Comparison of ENCODE assay signal across 8 cellular contexts in genomic region chr11:35138949-35139881, GRCh38. TPM values are rescaled to one million over a fixed set of nuclear protein-coding genes. Genes with fewer than 3 reads are reported as not detected.
DNase-seq lines count a peak whose midpoint lies in the region; ATAC-seq and TF ChIP-seq lines count a peak whose summit lies in the region.

TSS of gene CD44 (plus strand) at chr11:35139171. CDS start at chr11:35139304, 133 bp downstream.

- ATAC-seq in HG02981 (IDR thresholded peaks at IDR 0.05; ENCODE audit: unreplicated experiment) (peak; percentile 38), gastroesophageal sphincter (peak; percentile 87)

- DNase-seq in DMS53 (lab: John Stamatoyannopoulos, UW) (peak; percentile 34), DMS53 treated with DMSO at 0.1 percent for 48 hours (lab: John Stamatoyannopoulos, UW; ENCODE audit: unreplicated experiment) (no peak), SJSA1 (ENCODE audit: low read depth in 1 of 2, low spot score in 2 of 2) (peak; percentile 83 to 87), activated gamma-delta T cell treated with Interleukin-2 at 50 U/mL for 16 hours (peak; percentile 82), osteocyte (ENCODE audit: extremely low spot score, unreplicated experiment) (peak; percentile 88), tibial nerve (ENCODE audit: low spot score in 2 of 2) (peak; percentile 35 to 54)

- H3K4me3 ChIP-seq in SJSA1 (peak within 1 kb of the TSS; percentile 83), gastroesophageal sphincter (peak within 1 kb of the TSS; percentile 64 to 87), tibial nerve (peak within 1 kb of the TSS; percentile 66 to 83 (median 79))

- H3K36me3 ChIP-seq in SJSA1 = peaks cover 44% of the 10 kb centered on the region
- H3K36me3 ChIP-seq in gastroesophageal sphincter = no peaks in the 10 kb centered on the region
- H3K36me3 ChIP-seq in tibial nerve = no peaks in the 10 kb centered on the region

- H3K9me3 Mint-ChIP-seq in osteocyte (ENCODE audit: unreplicated experiment) = no peaks in the 10 kb centered on the region

- no peaks in the 10 kb centered on the region for H3K27me3 Mint-ChIP-seq in osteocyte (ENCODE audit: unreplicated experiment)

- H3K4me1 ChIP-seq in SJSA1 (replicated peaks) = peaks cover 51% of the 10 kb centered on the region
- peaks cover 0 to 48% (median 14%) of the 10 kb centered on the region in 3 donors for H3K4me1 ChIP-seq in gastroesophageal sphincter
- peaks cover 0 to 63% (median 9%) of the 10 kb centered on the region in 4 donors for H3K4me1 ChIP-seq in tibial nerve

- H3K27me3 ChIP-seq in SJSA1 (replicated peaks) = no peaks in the 10 kb centered on the region
- H3K27me3 ChIP-seq in gastroesophageal sphincter = no peaks in the 10 kb centered on the region
- no peaks in the 10 kb centered on the region for H3K27me3 ChIP-seq in tibial nerve

- H3K4me3 Mint-ChIP-seq in osteocyte (ENCODE audit: unreplicated experiment) = peak within 1 kb of the TSS; percentile 98

- peak within 1 kb of the TSS; percentile 87 for H3K27ac ChIP-seq in SJSA1
- H3K27ac ChIP-seq in gastroesophageal sphincter = peak within 1 kb of the TSS; percentile 73 to 95 (median 94)
- peak within 1 kb of the TSS; percentile 72 to 95 (median 94) for H3K27ac ChIP-seq in tibial nerve

- H3K27ac Mint-ChIP-seq in osteocyte (ENCODE audit: unreplicated experiment) = peak within 1 kb of the TSS; percentile 98

- no peaks in the 10 kb centered on the region for H3K36me3 Mint-ChIP-seq in osteocyte (ENCODE audit: unreplicated experiment)

- peak; percentile 86 for TF ChIP-seq POLR2A in gastroesophageal sphincter (IDR thresholded peaks at IDR 0.05)
- peak; percentile 40 to 43 for TF ChIP-seq POLR2A in tibial nerve (IDR thresholded peaks at IDR 0.05)

- no peaks in the 10 kb centered on the region for H3K9me3 ChIP-seq in SJSA1 (replicated peaks)
- H3K9me3 ChIP-seq in gastroesophageal sphincter = no peaks in the 10 kb centered on the region
- no peaks in the 10 kb centered on the region for H3K9me3 ChIP-seq in tibial nerve

- TF ChIP-seq EP300 in gastroesophageal sphincter (IDR thresholded peaks at IDR 0.05) (no peak), tibial nerve (IDR thresholded peaks at IDR 0.05) (peak in 1 of 2 donors; percentile 86)

- H3K4me1 Mint-ChIP-seq in osteocyte (ENCODE audit: unreplicated experiment) = peaks cover 54% of the 10 kb centered on the region

- TF ChIP-seq CTCF in gastroesophageal sphincter (IDR thresholded peaks at IDR 0.05) = no peak
- no peak for TF ChIP-seq CTCF in osteocyte (IDR thresholded peaks at IDR 0.05)
- TF ChIP-seq CTCF in tibial nerve (IDR thresholded peaks at IDR 0.05) = no peak

- 0 to 1% methylated on average over 1 to 15 of the region's 59 CpGs for WGBS in gastroesophageal sphincter (ENCODE audit: low coverage in 1 of 2), 2 donors
- 0% methylated on average over 56 to 59 of the region's 59 CpGs for WGBS in tibial nerve, 2 donors

RNA-seq across cellular contexts. Expression of gene CD44, which starts in this region (rescaled TPM):
- total RNA-seq in SJSA1 (2014; rRNA removed; shearing (Covaris generic)) = 102 and 121 TPM in 2 replicates
- total RNA-seq in gastroesophageal sphincter (100 to 1,000 TPM; 211 to 319 (median 266) TPM), osteocyte (283 and 309 TPM in 2 replicates), tibial nerve (100 to 1,000 TPM in 1 of 4 donors, 10 to 100 TPM in 3; 67.1 to 180 (median 84.8) TPM)
